Comparison of ENCODE assay signal across 29 cellular contexts in genomic region chr12:54929998-54930397, GRCh38. TPM values are rescaled to one million over a fixed set of nuclear protein-coding genes. Genes with fewer than 3 reads are reported as not detected.
DNase-seq lines count a peak whose midpoint lies in the region; ATAC-seq, FAIRE-seq and TF ChIP-seq lines count a peak whose summit lies in the region.
"Had no signal": no experiment of that assay in that cellular context is flagged by ENCODE, and none has a peak within 500 bp of the region (broad histone marks: within the 10 kb centered on the region; RNA-seq: fewer than 3 reads in every experiment).

No MANE protein-coding gene starts in this region.

- CTCF ChIA-PET in K562 (lab: Yijun Ruan, JAX; ENCODE audit: low intra/inter-chr PET ratio), result no interaction called here

- no peak for FAIRE-seq in K562 (lab: Jason Lieb, UNC)
- FAIRE-seq: A204.1, GM12878, GM12892, GM18507 had no signal

- H3K27ac Mint-ChIP-seq in stimulated activated naive CD8-positive, alpha-beta T cell treated with anti-CD3 and anti-CD28 coated beads, Interleukin-15, Interleukin-2, amounts not matched to agents 100 ng/mL and 50 ng/mL, for 24 hours, result peak overlapping the region; percentile 57
- H3K27ac Mint-ChIP-seq: CD14-positive monocyte; CD4-positive, alpha-beta memory T cell; CD4-positive, CD25-positive, alpha-beta regulatory T cell had no signal

- peaks cover 49% of the 10 kb centered on the region for H3K4me1 Mint-ChIP-seq in stimulated activated naive CD8-positive, alpha-beta T cell treated with anti-CD3 and anti-CD28 coated beads, Interleukin-15, Interleukin-2, amounts not matched to agents 100 ng/mL and 50 ng/mL, for 24 hours (ENCODE audit: low read depth)

- H3K4me3 Mint-ChIP-seq in stimulated activated naive CD8-positive, alpha-beta T cell treated with anti-CD3 and anti-CD28 coated beads, Interleukin-15, Interleukin-2, amounts not matched to agents 100 ng/mL and 50 ng/mL, for 24 hours, result no peak overlapping the region
- H3K4me3 Mint-ChIP-seq: CD14-positive monocyte; CD4-positive, alpha-beta memory T cell; CD4-positive, CD25-positive, alpha-beta regulatory T cell had no signal

- H3K4me3 ChIP-seq in K562, result no peak overlapping the region
- H3K4me3 ChIP-seq: BLaER1, GM12878 had no signal

- peaks cover 4% of the 10 kb centered on the region for H3K9me3 ChIP-seq in K562 (replicated peaks; ENCODE audit: control insufficient read depth, insufficient read depth, low read depth, low read length)
- H3K9me3 ChIP-seq: BE2C had no signal

- ATAC-seq in stimulated activated naive CD8-positive, alpha-beta T cell treated with anti-CD3 and anti-CD28 coated beads, Interleukin-15, Interleukin-2, amounts not matched to agents 100 U/mL and 50 U/mL, for 24 hours, result no peak
- no peak for ATAC-seq in K562
- ATAC-seq: GM12878 had no signal

- no peak for DNase-seq in stimulated activated naive CD8-positive, alpha-beta T cell treated with anti-CD3 and anti-CD28 coated beads, Interleukin-15, Interleukin-2, amounts not matched to agents 100 U/mL and 50 U/mL, for 24 hours
- no peak for DNase-seq in K562 (ENCODE audit: extremely low read depth in 1 of 4, low spot score in 3 of 4)
- DNase-seq in NCI-H1048 (lab: John Stamatoyannopoulos, UW), result no peak
- DNase-seq in NCI-H446 treated with DMSO at 0.1 percent for 48 hours (lab: John Stamatoyannopoulos, UW), result no peak
- DNase-seq: 8988T; ACHN; BE2C; C1 segment of cervical spinal cord; CD4-positive, alpha-beta memory T cell; CD4-positive, CD25-positive, alpha-beta regulatory T cell; CD8-positive, alpha-beta memory T cell; COR-L47; DMS 273 treated with DMSO at 0.1 percent for 48 hours; DMS153; DMS53; DMS79; DND-41; EL; GDM1 had no signal

- no peak for TF ChIP-seq RAD21 in K562 (CRISPR knock-in tag; conservative IDR thresholded peaks at IDR 0.05 in 1 of 2, IDR thresholded peaks at IDR 0.05 in 1 of 2)

- no peak for TF ChIP-seq EP300 in K562 (IDR thresholded peaks at IDR 0.05; ENCODE audit: low read length)

- no peaks in the 10 kb centered on the region for H3K27me3 ChIP-seq in K562 (ENCODE audit: control insufficient read depth in 2 of 2, insufficient read depth in 2 of 2, low read length in 2 of 2)
- H3K27me3 ChIP-seq: BE2C, BLaER1 had no signal

- no peaks in the 10 kb centered on the region for H4K20me1 ChIP-seq in K562 (replicated peaks; ENCODE audit: control insufficient read depth, insufficient read depth, low read length)
- H4K20me1 ChIP-seq: BLaER1 had no signal

- in situ Hi-C loops in K562 (cut with MboI), result no loop called here

- no peak overlapping the region for H2AFZ ChIP-seq in K562 (ENCODE audit: low read depth, low read length)

- peaks cover 0 to 19% of the 10 kb centered on the region in 2 experiments; a peak in 3 of 5 replicates for H3K4me1 ChIP-seq in K562 (replicated peaks in 1 of 2; ENCODE audit: control insufficient read depth in 2 of 2, insufficient read depth in 2 of 2, low read length in 2 of 2)
- H3K4me1 ChIP-seq: BE2C, BLaER1 had no signal

- 19% methylated on average over 3 of the region's 3 CpGs for WGBS in K562 (ENCODE audit: insufficient coverage, low coverage, missing lambda C conversion rate)

- peaks cover 33% of the 10 kb centered on the region for H3K36me3 Mint-ChIP-seq in stimulated activated naive CD8-positive, alpha-beta T cell treated with anti-CD3 and anti-CD28 coated beads, Interleukin-15, Interleukin-2, amounts not matched to agents 100 ng/mL and 50 ng/mL, for 24 hours (ENCODE audit: low read depth)

- no peaks in the 10 kb centered on the region for H3K9me1 ChIP-seq in K562 (ENCODE audit: control insufficient read depth, insufficient read depth, low read length)

- H3K27ac ChIP-seq in K562 (ENCODE audit: extremely low read depth, low read depth, low read length), result no peak overlapping the region
- H3K27ac ChIP-seq: BLaER1 had no signal

- no TSS peak for BruUV-seq in K562 (replicated peaks; lab: Mats Ljungman, UMichigan)

- H3K9ac ChIP-seq in K562 (ENCODE audit: insufficient read depth in 1 of 2, low read depth in 2 of 2, low read length in 2 of 2), result no peak overlapping the region
- H3K9ac ChIP-seq: BLaER1 had no signal

- intact Hi-C loops in K562 (cut with micrococcal nuclease), result no loop called here

- no peaks in the 10 kb centered on the region for H3K36me3 ChIP-seq in K562 (ENCODE audit: control insufficient read depth, insufficient read depth, low read length)
- H3K36me3 ChIP-seq: BE2C, BLaER1 had no signal

- H3K27me3 Mint-ChIP-seq in stimulated activated naive CD8-positive, alpha-beta T cell treated with anti-CD3 and anti-CD28 coated beads, Interleukin-15, Interleukin-2, amounts not matched to agents 100 ng/mL and 50 ng/mL, for 24 hours, result no peaks in the 10 kb centered on the region
- H3K27me3 Mint-ChIP-seq: CD4-positive, alpha-beta memory T cell had no signal

- no peak overlapping the region for H3K4me2 ChIP-seq in K562 (ENCODE audit: insufficient read depth, low read length)
- H3K4me2 ChIP-seq: BLaER1 had no signal

- TF ChIP-seq CTCF in K562 (IDR thresholded peaks at IDR 0.05 in 2 of 3, conservative IDR thresholded peaks at IDR 0.05 in 1 of 3; ENCODE audit: insufficient read depth in 2 of 3, low read depth in 1 of 3, low read length in 3 of 3), result no peak

- H3K9me3 Mint-ChIP-seq in stimulated activated naive CD8-positive, alpha-beta T cell treated with anti-CD3 and anti-CD28 coated beads, Interleukin-15, Interleukin-2, amounts not matched to agents 100 ng/mL and 50 ng/mL, for 24 hours, result peaks cover 37% of the 10 kb centered on the region

- POLR2A ChIA-PET in K562 (lab: Yijun Ruan, JAX), result no interaction called here

- no peaks in the 10 kb centered on the region for H3K79me2 ChIP-seq in K562 (ENCODE audit: control insufficient read depth, insufficient read depth, low read length)

- no peak for TF ChIP-seq POLR2A in K562 (conservative IDR thresholded peaks at IDR 0.05)

TF ChIP-seq in K562, 482 proteins besides CTCF, POLR2A, EP300 and RAD21 (continues in another document):
- TF ChIP-seq MAZ (CRISPR knock-in tag; conservative IDR thresholded peaks at IDR 0.05 in 1 of 2, IDR thresholded peaks at IDR 0.05 in 1 of 2) (no peak), RAD51 (IDR thresholded peaks at IDR 0.05; ENCODE audit: borderline replicate concordance, low read depth) (no peak), PTTG1 (tag; IDR thresholded peaks at IDR 0.05; ENCODE audit: low read depth) (no peak), TCFL5 (CRISPR knock-in tag; conservative IDR thresholded peaks at IDR 0.05) (no peak), ZNF57 (CRISPR knock-in tag; IDR thresholded peaks at IDR 0.05) (no peak), HDAC6 (IDR thresholded peaks at IDR 0.05; ENCODE audit: low read depth, low read length) (no peak), LEF1 (IDR thresholded peaks at IDR 0.05) (no peak), GABPB2 (CRISPR knock-in tag; conservative IDR thresholded peaks at IDR 0.05) (no peak), GTF3C2 (IDR thresholded peaks at IDR 0.05; ENCODE audit: borderline replicate concordance, extremely low read depth, insufficient read length) (no peak), TRIM28 (IDR thresholded peaks at IDR 0.05) (peak; percentile 89), PCBP1 (IDR thresholded peaks at IDR 0.05; ENCODE audit: low read depth, low read length, poor library complexity, severe bottlenecking) (no peak), ZNF165 (CRISPR knock-in tag; IDR thresholded peaks at IDR 0.05; ENCODE audit: borderline replicate concordance) (no peak), TAF1 (IDR thresholded peaks at IDR 0.05; ENCODE audit: control insufficient read depth, extremely low read depth, insufficient read depth, low read length, severe bottlenecking) (no peak), CBX5 (IDR thresholded peaks at IDR 0.05; ENCODE audit: borderline replicate concordance, low read depth) (peak; percentile 35; the same call in 1 of the 2 replicates), PCBP2 (IDR thresholded peaks at IDR 0.05; ENCODE audit: low read depth, low read length, poor library complexity, severe bottlenecking) (no peak)

RNA-seq across cellular contexts. Expression of gene TESPA1, which starts 54.6 kb away (rescaled TPM):
- 1.1 and 1.4 TPM in 2 replicates for total RNA-seq in K562 (2011; cell fraction: chromatin; rRNA removed; ENCODE audit: low replicate concordance)
- 1.0 and 1.6 TPM in 2 replicates for total RNA-seq in K562 (2011; cell fraction: nucleolus; rRNA removed)
- 0.15 and 0.59 TPM in 2 replicates for total RNA-seq in K562 (2011; cell fraction: nucleoplasm; rRNA removed)
- total RNA-seq in K562 (2014; rRNA removed), result 2.7 and 2.8 TPM in 2 replicates
- total RNA-seq in K562 (2014; rRNA removed; fragmentation: Illumina TruSeq; extraction: Trizol), result 3.5 and 4.4 TPM in 2 replicates
- 6.4 and 6.6 TPM in 2 replicates for total RNA-seq in K562 (2015; rRNA removed; fragmentation: Illumina TruSeq; extraction: Trizol)
- total RNA-seq in K562 (2021), result 2.4 and 3.8 TPM in 2 replicates
- polyA plus RNA-seq in K562 (2011; rRNA removed), result 0.72 and 2.7 TPM in 2 replicates
- 0.45 and 1.7 TPM in 2 replicates for polyA plus RNA-seq in K562 (2011; cell fraction: cytosol; rRNA removed)
- polyA plus RNA-seq in K562 (2011; cell fraction: nucleus; rRNA removed), result 1.8 and 7.2 TPM in 2 replicates
- 6.1 and 17.9 TPM in 2 replicates for polyA plus RNA-seq in K562 (2012)
- polyA plus RNA-seq in K562 (2014; fragmentation: Illumina TruSeq; extraction: Trizol), result 6.3 and 7.1 TPM in 2 replicates
- polyA plus RNA-seq in K562 (2014; fragmentation: Nextera tagmentation; extraction: Ambion mirVana), result 1 to 10 TPM; 1.3 to 1.5 TPM
- polyA plus RNA-seq in K562 (2014; rRNA removed), result 2.1 and 3.3 TPM in 2 replicates
- 0.84 and 1.7 TPM in 2 replicates for polyA minus RNA-seq in K562 (2011; rRNA and poly(A)+ RNA removed)
- polyA minus RNA-seq in K562 (2011; cell fraction: cytosol; rRNA and poly(A)+ RNA removed), result 5.1 TPM in 1 of 2 replicates, not detected in the other
- 0.67 and 4.9 TPM in 2 replicates for polyA minus RNA-seq in K562 (2011; cell fraction: nucleus; rRNA and poly(A)+ RNA removed)
- total RNA-seq: A673, G401 had no signal
- polyA plus RNA-seq: AG04450 had no signal
